ENCODE assay signal across 1 cellular context in genomic region chr17:64661981-64662773, GRCh38.
TF ChIP-seq lines count a peak whose summit lies in the region.

Gene SMURF2, minus strand, starts transcription at chr17:64662307. Its CDS starts 427 bp downstream, at chr17:64661880.

TF ChIP-seq in HepG2, 621 proteins besides CTCF, POLR2A, EP300 and RAD21 (continued from another document and continues in another):
- TF ChIP-seq TEAD3 (CRISPR knock-in tag; optimal IDR thresholded peaks at IDR 0.05; ENCODE audit: borderline replicate concordance), result no peak
- TF ChIP-seq SP2 (CRISPR knock-in tag; IDR thresholded peaks at IDR 0.05), result 0 out of 2 replicates have a peak, but pooled peaks have one; percentile 19
- TF ChIP-seq ZNF629 (CRISPR knock-in tag; conservative IDR thresholded peaks at IDR 0.05), result no peak
- TF ChIP-seq HDAC2 (CRISPR knock-in tag; IDR thresholded peaks at IDR 0.05), result no peak
- TF ChIP-seq ZC3H4 (CRISPR knock-in tag; IDR thresholded peaks at IDR 0.05; ENCODE audit: borderline replicate concordance), result no peak
- peak; percentile 86 for TF ChIP-seq HNRNPH1 (optimal IDR thresholded peaks at IDR 0.05; ENCODE audit: low read depth, low read length)
- 0 out of 2 replicates have a peak, but pooled peaks have one; percentile 69 for TF ChIP-seq MTF1 (CRISPR knock-in tag; IDR thresholded peaks at IDR 0.05)
- TF ChIP-seq KLF13 (CRISPR knock-in tag; IDR thresholded peaks at IDR 0.05), result no peak
- TF ChIP-seq, protein P1, sequence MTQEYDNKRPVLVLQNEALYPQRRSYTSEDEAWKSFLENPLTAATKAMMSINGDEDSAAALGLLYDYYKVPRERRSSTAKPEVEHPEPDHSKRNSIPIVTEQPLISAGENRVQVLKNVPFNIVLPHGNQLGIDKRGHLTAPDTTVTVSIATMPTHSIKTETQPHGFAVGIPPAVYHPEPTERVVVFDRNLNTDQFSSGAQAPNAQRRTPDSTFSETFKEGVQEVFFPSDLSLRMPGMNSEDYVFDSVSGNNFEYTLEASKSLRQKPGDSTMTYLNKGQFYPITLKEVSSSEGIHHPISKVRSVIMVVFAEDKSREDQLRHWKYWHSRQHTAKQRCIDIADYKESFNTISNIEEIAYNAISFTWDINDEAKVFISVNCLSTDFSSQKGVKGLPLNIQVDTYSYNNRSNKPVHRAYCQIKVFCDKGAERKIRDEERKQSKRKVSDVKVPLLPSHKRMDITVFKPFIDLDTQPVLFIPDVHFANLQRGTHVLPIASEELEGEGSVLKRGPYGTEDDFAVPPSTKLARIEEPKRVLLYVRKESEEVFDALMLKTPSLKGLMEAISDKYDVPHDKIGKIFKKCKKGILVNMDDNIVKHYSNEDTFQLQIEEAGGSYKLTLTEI (CRISPR knock-in tag; conservative IDR thresholded peaks at IDR 0.05), result no peak
- peak; percentile 86; the same call in 1 of the 2 replicates for TF ChIP-seq ZNF891 (CRISPR knock-in tag; IDR thresholded peaks at IDR 0.05)
- TF ChIP-seq, protein P2, sequence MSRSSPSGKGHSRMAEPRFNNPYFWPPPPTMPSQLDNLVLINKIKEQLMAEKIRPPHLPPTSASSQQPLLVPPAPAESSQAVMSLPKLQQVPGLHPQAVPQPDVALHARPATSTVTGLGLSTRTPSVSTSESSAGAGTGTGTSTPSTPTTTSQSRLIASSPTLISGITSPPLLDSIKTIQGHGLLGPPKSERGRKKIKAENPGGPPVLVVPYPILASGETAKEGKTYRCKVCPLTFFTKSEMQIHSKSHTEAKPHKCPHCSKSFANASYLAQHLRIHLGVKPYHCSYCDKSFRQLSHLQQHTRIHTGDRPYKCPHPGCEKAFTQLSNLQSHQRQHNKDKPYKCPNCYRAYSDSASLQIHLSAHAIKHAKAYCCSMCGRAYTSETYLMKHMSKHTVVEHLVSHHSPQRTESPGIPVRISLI (CRISPR knock-in tag; IDR thresholded peaks at IDR 0.05; ENCODE audit: borderline replicate concordance), result no peak
- no peak for TF ChIP-seq TRIM22 (IDR thresholded peaks at IDR 0.05)
- no peak for TF ChIP-seq ZNF460 (CRISPR knock-in tag; IDR thresholded peaks at IDR 0.05; ENCODE audit: borderline replicate concordance)
- TF ChIP-seq, protein P3, sequence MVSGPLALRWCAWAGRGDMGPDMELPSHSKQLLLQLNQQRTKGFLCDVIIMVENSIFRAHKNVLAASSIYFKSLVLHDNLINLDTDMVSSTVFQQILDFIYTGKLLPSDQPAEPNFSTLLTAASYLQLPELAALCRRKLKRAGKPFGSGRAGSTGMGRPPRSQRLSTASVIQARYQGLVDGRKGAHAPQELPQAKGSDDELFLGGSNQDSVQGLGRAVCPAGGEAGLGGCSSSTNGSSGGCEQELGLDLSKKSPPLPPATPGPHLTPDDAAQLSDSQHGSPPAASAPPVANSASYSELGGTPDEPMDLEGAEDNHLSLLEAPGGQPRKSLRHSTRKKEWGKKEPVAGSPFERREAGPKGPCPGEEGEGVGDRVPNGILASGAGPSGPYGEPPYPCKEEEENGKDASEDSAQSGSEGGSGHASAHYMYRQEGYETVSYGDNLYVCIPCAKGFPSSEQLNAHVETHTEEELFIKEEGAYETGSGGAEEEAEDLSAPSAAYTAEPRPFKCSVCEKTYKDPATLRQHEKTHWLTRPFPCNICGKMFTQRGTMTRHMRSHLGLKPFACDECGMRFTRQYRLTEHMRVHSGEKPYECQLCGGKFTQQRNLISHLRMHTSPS (CRISPR knock-in tag; IDR thresholded peaks at IDR 0.05; ENCODE audit: low read depth), result no peak
- no peak for TF ChIP-seq ZBTB10 (CRISPR knock-in tag; IDR thresholded peaks at IDR 0.05; ENCODE audit: borderline replicate concordance)
- 0 out of 2 replicates have a peak, but pooled peaks have one; percentile 81 for TF ChIP-seq ZFP82 (CRISPR knock-in tag; IDR thresholded peaks at IDR 0.05; ENCODE audit: borderline replicate concordance)
- TF ChIP-seq, protein P4, sequence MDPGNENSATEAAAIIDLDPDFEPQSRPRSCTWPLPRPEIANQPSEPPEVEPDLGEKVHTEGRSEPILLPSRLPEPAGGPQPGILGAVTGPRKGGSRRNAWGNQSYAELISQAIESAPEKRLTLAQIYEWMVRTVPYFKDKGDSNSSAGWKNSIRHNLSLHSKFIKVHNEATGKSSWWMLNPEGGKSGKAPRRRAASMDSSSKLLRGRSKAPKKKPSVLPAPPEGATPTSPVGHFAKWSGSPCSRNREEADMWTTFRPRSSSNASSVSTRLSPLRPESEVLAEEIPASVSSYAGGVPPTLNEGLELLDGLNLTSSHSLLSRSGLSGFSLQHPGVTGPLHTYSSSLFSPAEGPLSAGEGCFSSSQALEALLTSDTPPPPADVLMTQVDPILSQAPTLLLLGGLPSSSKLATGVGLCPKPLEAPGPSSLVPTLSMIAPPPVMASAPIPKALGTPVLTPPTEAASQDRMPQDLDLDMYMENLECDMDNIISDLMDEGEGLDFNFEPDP (CRISPR knock-in tag; conservative IDR thresholded peaks at IDR 0.05), result no peak
- no peak for TF ChIP-seq SRSF4 (IDR thresholded peaks at IDR 0.05; ENCODE audit: low read depth, low read length, poor library complexity, severe bottlenecking)
- no peak for TF ChIP-seq ZNF530 (CRISPR knock-in tag; IDR thresholded peaks at IDR 0.05; ENCODE audit: low read depth)
- TF ChIP-seq, protein P5, sequence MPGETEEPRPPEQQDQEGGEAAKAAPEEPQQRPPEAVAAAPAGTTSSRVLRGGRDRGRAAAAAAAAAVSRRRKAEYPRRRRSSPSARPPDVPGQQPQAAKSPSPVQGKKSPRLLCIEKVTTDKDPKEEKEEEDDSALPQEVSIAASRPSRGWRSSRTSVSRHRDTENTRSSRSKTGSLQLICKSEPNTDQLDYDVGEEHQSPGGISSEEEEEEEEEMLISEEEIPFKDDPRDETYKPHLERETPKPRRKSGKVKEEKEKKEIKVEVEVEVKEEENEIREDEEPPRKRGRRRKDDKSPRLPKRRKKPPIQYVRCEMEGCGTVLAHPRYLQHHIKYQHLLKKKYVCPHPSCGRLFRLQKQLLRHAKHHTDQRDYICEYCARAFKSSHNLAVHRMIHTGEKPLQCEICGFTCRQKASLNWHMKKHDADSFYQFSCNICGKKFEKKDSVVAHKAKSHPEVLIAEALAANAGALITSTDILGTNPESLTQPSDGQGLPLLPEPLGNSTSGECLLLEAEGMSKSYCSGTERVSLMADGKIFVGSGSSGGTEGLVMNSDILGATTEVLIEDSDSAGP (CRISPR knock-in tag; IDR thresholded peaks at IDR 0.05; ENCODE audit: borderline replicate concordance), result peak; percentile 62; the same call in 1 of the 2 replicates
- no peak for TF ChIP-seq AHR (CRISPR knock-in tag; IDR thresholded peaks at IDR 0.05)
- TF ChIP-seq ZNF670 (CRISPR knock-in tag; IDR thresholded peaks at IDR 0.05; ENCODE audit: borderline replicate concordance), result no peak
- TF ChIP-seq KLF11 (CRISPR knock-in tag; IDR thresholded peaks at IDR 0.05), result no peak
- no peak for TF ChIP-seq ZNF3 (CRISPR knock-in tag; IDR thresholded peaks at IDR 0.05)
- TF ChIP-seq SSRP1 (CRISPR knock-in tag; IDR thresholded peaks at IDR 0.05), result no peak
- peak; percentile 91 for TF ChIP-seq POLR2G (IDR thresholded peaks at IDR 0.05; ENCODE audit: low read depth, low read length)
- TF ChIP-seq CAMTA2 (CRISPR knock-in tag; IDR thresholded peaks at IDR 0.05; ENCODE audit: borderline replicate concordance), result no peak
- no peak for TF ChIP-seq POLR2AphosphoS2 (IDR thresholded peaks at IDR 0.05; ENCODE audit: low read depth, low read length)
- TF ChIP-seq NR1H2 (CRISPR knock-in tag; IDR thresholded peaks at IDR 0.05; ENCODE audit: borderline replicate concordance, low read depth), result no peak
- no peak for TF ChIP-seq NCOA1 (CRISPR knock-in tag; IDR thresholded peaks at IDR 0.05)
- TF ChIP-seq TEAD2 (CRISPR knock-in tag; IDR thresholded peaks at IDR 0.05), result no peak
- TF ChIP-seq KDM6A (CRISPR knock-in tag; IDR thresholded peaks at IDR 0.05; ENCODE audit: low read depth), result no peak
- TF ChIP-seq CERS6 (CRISPR knock-in tag; IDR thresholded peaks at IDR 0.05), result no peak
- peak; percentile 31; the same call in 1 of the 2 replicates for TF ChIP-seq ZNF773 (CRISPR knock-in tag; IDR thresholded peaks at IDR 0.05; ENCODE audit: borderline replicate concordance)
- no peak for TF ChIP-seq ZNF251 (CRISPR knock-in tag; IDR thresholded peaks at IDR 0.05)
- no peak for TF ChIP-seq THAP8 (CRISPR knock-in tag; IDR thresholded peaks at IDR 0.05; ENCODE audit: borderline replicate concordance)
- 0 out of 2 replicates have a peak, but pooled peaks have one; percentile 43 for TF ChIP-seq E2F1 (CRISPR knock-in tag; IDR thresholded peaks at IDR 0.05)
- TF ChIP-seq ZNF549 (CRISPR knock-in tag; IDR thresholded peaks at IDR 0.05), result no peak
- no peak for TF ChIP-seq TCF7 (IDR thresholded peaks at IDR 0.05; ENCODE audit: low read depth)
- TF ChIP-seq ZBTB1 (CRISPR knock-in tag; IDR thresholded peaks at IDR 0.05; ENCODE audit: borderline replicate concordance), result no peak
- no peak for TF ChIP-seq FOSL1 (CRISPR knock-in tag; IDR thresholded peaks at IDR 0.05; ENCODE audit: borderline replicate concordance)
- no peak for TF ChIP-seq RFXANK (CRISPR knock-in tag; IDR thresholded peaks at IDR 0.05)
- TF ChIP-seq ISX (CRISPR knock-in tag; conservative IDR thresholded peaks at IDR 0.05), result no peak
- TF ChIP-seq SMAD3 (CRISPR knock-in tag; IDR thresholded peaks at IDR 0.05), result no peak
- TF ChIP-seq ZNF605 (CRISPR knock-in tag; IDR thresholded peaks at IDR 0.05), result peak; percentile 85
- no peak; the same call in 1 of the 2 replicates for TF ChIP-seq FOXO1 (CRISPR knock-in tag; IDR thresholded peaks at IDR 0.05)
- no peak for TF ChIP-seq TGIF2 (CRISPR knock-in tag; IDR thresholded peaks at IDR 0.05)
- no peak for TF ChIP-seq IRF1 (CRISPR knock-in tag; IDR thresholded peaks at IDR 0.05; ENCODE audit: low read depth)
- TF ChIP-seq, protein P6, sequence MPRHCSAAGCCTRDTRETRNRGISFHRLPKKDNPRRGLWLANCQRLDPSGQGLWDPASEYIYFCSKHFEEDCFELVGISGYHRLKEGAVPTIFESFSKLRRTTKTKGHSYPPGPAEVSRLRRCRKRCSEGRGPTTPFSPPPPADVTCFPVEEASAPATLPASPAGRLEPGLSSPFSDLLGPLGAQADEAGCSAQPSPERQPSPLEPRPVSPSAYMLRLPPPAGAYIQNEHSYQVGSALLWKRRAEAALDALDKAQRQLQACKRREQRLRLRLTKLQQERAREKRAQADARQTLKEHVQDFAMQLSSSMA (CRISPR knock-in tag; IDR thresholded peaks at IDR 0.05), result no peak
- TF ChIP-seq FOXM1 (CRISPR knock-in tag; IDR thresholded peaks at IDR 0.05), result no peak
